In the genomic region with DNA sequence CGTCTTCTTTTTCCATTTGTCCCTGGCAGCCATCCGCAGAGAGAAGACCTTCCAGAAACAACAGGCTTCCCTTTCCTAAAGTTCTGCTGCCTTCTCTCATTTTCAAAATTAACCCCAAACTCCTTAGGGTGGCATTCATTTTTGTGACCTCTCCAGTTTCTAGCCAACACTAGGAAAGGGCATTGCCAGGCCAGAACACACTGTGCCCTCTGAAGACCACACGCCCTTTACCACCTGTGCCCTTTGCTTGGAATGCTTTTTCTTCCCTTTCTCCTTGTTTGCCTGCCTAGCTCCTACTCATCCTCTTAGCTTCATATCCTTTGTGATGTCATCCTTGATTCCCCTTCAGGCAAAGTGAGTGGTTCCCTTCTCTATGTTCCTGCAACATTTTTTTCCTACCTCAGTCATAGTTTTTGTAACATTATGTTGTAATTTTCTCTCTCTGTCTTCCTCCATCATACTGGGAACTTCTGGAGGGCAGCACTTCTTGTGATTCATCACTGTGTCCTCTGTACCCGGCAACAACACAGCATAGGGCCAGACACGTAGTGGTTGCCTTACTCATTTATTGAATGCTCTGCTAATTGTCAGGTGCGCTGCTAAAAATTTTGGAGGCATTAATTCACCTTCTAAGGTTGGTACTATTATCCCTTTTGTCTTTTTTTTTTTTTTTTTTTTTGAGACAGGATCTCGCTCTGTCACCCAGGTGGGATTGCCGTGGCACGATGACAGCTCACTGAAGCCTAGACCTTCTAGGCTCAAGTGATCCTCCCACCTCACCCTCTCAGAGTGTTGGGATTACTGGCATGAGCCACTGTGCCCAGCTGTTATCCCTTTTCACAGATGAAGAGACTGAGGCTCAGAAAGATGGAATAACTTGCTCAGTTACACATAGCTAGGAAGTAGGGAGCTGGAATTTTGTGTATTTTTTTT, we compare ENCODE assay signal across 1 cellular context.
TF ChIP-seq lines count a peak whose summit lies in the region.

No MANE protein-coding gene starts in this region.

TF ChIP-seq in H1, 55 proteins besides CTCF, POLR2A, EP300 and RAD21:
- TF ChIP-seq CREB1 (IDR thresholded peaks at IDR 0.05) (no peak), BACH1 (IDR thresholded peaks at IDR 0.05; ENCODE audit: low read length) (no peak), HDAC6 (IDR thresholded peaks at IDR 0.05; ENCODE audit: low read depth, low read length) (no peak), GABPA (IDR thresholded peaks at IDR 0.05; ENCODE audit: borderline replicate concordance, insufficient read depth, low read length) (no peak), MAFK (IDR thresholded peaks at IDR 0.05; ENCODE audit: low read depth, low read length) (no peak), SP1 (IDR thresholded peaks at IDR 0.05; ENCODE audit: low read depth, low read length) (no peak), TAF1 (IDR thresholded peaks at IDR 0.05; ENCODE audit: low read depth, low read length) (no peak), RFX5 (IDR thresholded peaks at IDR 0.05; ENCODE audit: borderline replicate concordance, low read depth, low read length) (no peak), ZNF274 (IDR thresholded peaks at IDR 0.05; ENCODE audit: borderline replicate concordance, extremely low read depth, low read length) (no peak), KDM1A (IDR thresholded peaks at IDR 0.05; ENCODE audit: borderline replicate concordance, low read length) (no peak), TEAD4 (IDR thresholded peaks at IDR 0.05; ENCODE audit: low read depth, low read length) (no peak), SP4 (IDR thresholded peaks at IDR 0.05; ENCODE audit: low read length) (no peak), JUND (IDR thresholded peaks at IDR 0.05; ENCODE audit: low read length) (no peak), EGR1 (IDR thresholded peaks at IDR 0.05; ENCODE audit: borderline replicate concordance, low read depth, low read length) (no peak), RBBP5 (IDR thresholded peaks at IDR 0.05; ENCODE audit: borderline replicate concordance, low read depth, low read length) (no peak), YY1 (IDR thresholded peaks at IDR 0.05; ENCODE audit: low read depth, low read length) (no peak), TAF7 (optimal IDR thresholded peaks at IDR 0.05; ENCODE audit: borderline replicate concordance, low read depth, low read length) (no peak)
- TF ChIP-seq, protein P1, sequence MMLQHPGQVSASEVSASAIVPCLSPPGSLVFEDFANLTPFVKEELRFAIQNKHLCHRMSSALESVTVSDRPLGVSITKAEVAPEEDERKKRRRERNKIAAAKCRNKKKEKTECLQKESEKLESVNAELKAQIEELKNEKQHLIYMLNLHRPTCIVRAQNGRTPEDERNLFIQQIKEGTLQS (IDR thresholded peaks at IDR 0.05; ENCODE audit: insufficient read depth, low read depth, low read length): no peak
- TF ChIP-seq, protein P2, sequence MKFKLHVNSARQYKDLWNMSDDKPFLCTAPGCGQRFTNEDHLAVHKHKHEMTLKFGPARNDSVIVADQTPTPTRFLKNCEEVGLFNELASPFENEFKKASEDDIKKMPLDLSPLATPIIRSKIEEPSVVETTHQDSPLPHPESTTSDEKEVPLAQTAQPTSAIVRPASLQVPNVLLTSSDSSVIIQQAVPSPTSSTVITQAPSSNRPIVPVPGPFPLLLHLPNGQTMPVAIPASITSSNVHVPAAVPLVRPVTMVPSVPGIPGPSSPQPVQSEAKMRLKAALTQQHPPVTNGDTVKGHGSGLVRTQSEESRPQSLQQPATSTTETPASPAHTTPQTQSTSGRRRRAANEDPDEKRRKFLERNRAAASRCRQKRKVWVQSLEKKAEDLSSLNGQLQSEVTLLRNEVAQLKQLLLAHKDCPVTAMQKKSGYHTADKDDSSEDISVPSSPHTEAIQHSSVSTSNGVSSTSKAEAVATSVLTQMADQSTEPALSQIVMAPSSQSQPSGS (IDR thresholded peaks at IDR 0.05; ENCODE audit: low read length): no peak
